In the genomic region with DNA sequence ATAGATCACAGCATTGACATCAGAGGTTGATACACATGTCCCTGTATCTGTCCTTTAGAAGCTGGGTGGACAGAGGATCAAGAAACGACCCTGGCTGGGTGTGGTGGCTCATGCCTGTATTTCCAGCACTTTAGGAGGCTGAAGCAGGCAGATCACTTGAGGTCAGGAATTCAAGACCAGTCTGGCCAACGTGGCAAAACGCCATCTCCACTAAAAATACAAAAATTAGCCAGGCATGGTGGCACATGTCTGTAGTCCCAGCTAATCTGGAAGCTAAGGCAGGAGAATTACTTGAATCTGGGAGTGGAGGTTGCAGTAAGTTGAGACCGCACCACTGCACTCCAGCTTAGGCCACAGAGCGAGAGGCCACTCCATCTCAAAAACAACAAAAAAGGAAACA, we compare ENCODE assay signal across 33 cellular contexts.
"Had no signal": no experiment of that assay in that cellular context is flagged by ENCODE, and none has a peak within 500 bp of the region (broad histone marks: within the 10 kb centered on the region; RNA-seq: fewer than 3 reads in every experiment).

No MANE protein-coding gene starts in this region.

- H3K27me3 ChIP-seq: MG63 had no signal

- H3K36me3 ChIP-seq: MG63 had no signal

- DNase-seq: Karpas-422, Kasumi-1, MG63, MM.1S, NCI-H1048, NCI-H1092, NCI-H1092 treated with DMSO at 0.1 percent for 48 hours, NCI-H1105, NCI-H1105 treated with DMSO at 0.1 percent for 48 hours, NCI-H1417, NCI-H1417 treated with DMSO at 0.1 percent for 48 hours, NCI-H1436, NCI-H1436 treated with DMSO at 0.1 percent for 48 hours, NCI-H146, NCI-H1694, NCI-H1694 treated with DMSO at 0.1 percent for 48 hours, NCI-H187, NCI-H187 treated with DMSO at 0.1 percent for 48 hours, NCI-H1930, NCI-H2029, NCI-H2029 treated with DMSO at 0.1 percent for 48 hours, NCI-H2081, NCI-H2081 treated with DMSO at 0.1 percent for 48 hours, NCI-H2107, NCI-H2171, NCI-H2171 treated with DMSO at 0.1 percent for 48 hours, NCI-H2227 treated with DMSO at 0.1 percent for 48 hours, NCI-H226, NCI-H345, NCI-H446, NCI-H446 treated with DMSO at 0.1 percent for 48 hours, NCI-H510A, NCI-H510A treated with DMSO at 0.1 percent for 48 hours had no signal

- H3K9me3 ChIP-seq: MG63 had no signal

- H3K4me3 ChIP-seq: MG63 had no signal
